ENCODE assay signal across 1 cellular context in the genomic region with DNA sequence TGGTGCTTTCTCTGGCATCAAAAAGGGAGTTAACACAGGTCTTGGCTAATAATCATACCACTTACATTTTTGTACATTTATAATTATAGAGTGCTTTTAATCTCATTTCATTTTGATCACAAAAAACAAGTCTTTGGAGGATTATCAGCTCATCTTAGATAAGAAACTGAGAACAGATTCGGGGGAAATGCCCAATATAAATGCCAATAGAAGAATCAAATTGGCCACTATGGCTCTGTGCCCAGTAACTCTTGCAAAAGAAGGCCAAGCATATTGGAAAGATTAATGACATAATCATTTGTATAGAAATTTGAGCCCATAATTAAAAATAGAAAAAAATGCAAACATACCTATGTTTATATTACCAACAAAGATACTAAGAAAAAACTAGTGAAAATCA.
TF ChIP-seq lines count a peak whose summit lies in the region.

No MANE protein-coding gene starts in this region.

TF ChIP-seq in IMR-90, 13 proteins besides CTCF, POLR2A, EP300 and RAD21 (continued from another document):
- TF ChIP-seq CHD1 (IDR thresholded peaks at IDR 0.05; ENCODE audit: low read depth, low read length): no peak
- TF ChIP-seq SMC3 (IDR thresholded peaks at IDR 0.05; ENCODE audit: low read depth, low read length): no peak
- no peak for TF ChIP-seq USF2 (IDR thresholded peaks at IDR 0.05; ENCODE audit: low read depth, low read length)
- TF ChIP-seq MXI1 (IDR thresholded peaks at IDR 0.05; ENCODE audit: borderline replicate concordance, low read depth, low read length): no peak
- no peak for TF ChIP-seq BHLHE40 (IDR thresholded peaks at IDR 0.05; ENCODE audit: low read depth, low read length)
- no peak for TF ChIP-seq CEBPB (IDR thresholded peaks at IDR 0.05; ENCODE audit: low read depth, low read length)
- TF ChIP-seq RFX5 (IDR thresholded peaks at IDR 0.05; ENCODE audit: low read depth, low read length): no peak
